ENCODE assay signal across 22 cellular contexts in genomic region chr17:33261911-33262665, GRCh38. TPM values are rescaled to one million over a fixed set of nuclear protein-coding genes. Genes with fewer than 3 reads are reported as not detected.
"Had no signal": no experiment of that assay in that cellular context is flagged by ENCODE, and none has a peak within 500 bp of the region (broad histone marks: within the 10 kb centered on the region; RNA-seq: fewer than 3 reads in every experiment).

No MANE protein-coding gene starts in this region.

- H3K27me3 ChIP-seq: ovary, right atrium auricular region, testis, tibial nerve, upper lobe of right lung, vagina had no signal

- H3K36me3 ChIP-seq: esophagus squamous epithelium, gastroesophageal sphincter, ovary, right atrium auricular region, sigmoid colon, tibial nerve, upper lobe of right lung, vagina had no signal

- ATAC-seq: gastroesophageal sphincter; left cardiac atrium; left ventricle myocardium superior; stimulated activated naive B cell treated with anti-CD40 and anti-IgM and Interleukin-4, amounts not matched to agents 10 μg/mL and 1 μg/mL and 100 μg/mL, for 72 hours; stimulated activated naive CD8-positive, alpha-beta T cell treated with anti-CD3 and anti-CD28 coated beads, Interleukin-15, amount 100 ng/mL, for 72 hours had no signal

- H3K4me1 ChIP-seq: esophagus squamous epithelium, gastroesophageal sphincter, right atrium auricular region, sigmoid colon, testis, tibial nerve, upper lobe of right lung, vagina had no signal

- H3K4me3 ChIP-seq: esophagus squamous epithelium, gastroesophageal sphincter, lung, ovary, right atrium auricular region, sigmoid colon, skin epidermis, testis, tibial nerve, upper lobe of right lung, vagina had no signal

- H3K9me3 ChIP-seq: esophagus squamous epithelium, gastroesophageal sphincter, ovary, right atrium auricular region, sigmoid colon, testis, tibial nerve, upper lobe of right lung, vagina had no signal

- H3K27ac ChIP-seq: esophagus squamous epithelium, gastroesophageal sphincter, ovary, right atrium auricular region, sigmoid colon, skin epidermis, testis, tibial nerve, upper lobe of right lung, vagina had no signal

- DNase-seq: dermis blood vessel endothelial cell; esophagus squamous epithelium; immature natural killer cell; left cardiac atrium; left ventricle myocardium superior; mesenchymal stem cell; naive B cell; ovary; sigmoid colon; stimulated activated CD4-positive, alpha-beta T cell treated with anti-CD3 and anti-CD28 coated beads, Interleukin-2, amount 100 ng/mL, for 24 hours; stimulated activated CD4-positive, alpha-beta T cell treated with anti-CD3 and anti-CD28 coated beads, Interleukin-4, amount 100 ng/mL, for 4 hours; stimulated activated naive B cell treated with anti-CD40 and anti-IgM and Interleukin-4, amounts not matched to agents 10 μg/mL and 1 μg/mL and 100 μg/mL, for 72 hours; stimulated activated naive CD8-positive, alpha-beta T cell treated with anti-CD3 and anti-CD28 coated beads, Interleukin-15, amount 100 ng/mL, for 72 hours; testis; upper lobe of right lung had no signal

RNA-seq across cellular contexts. Expression of gene ASIC2, which starts 31.0 kb away (rescaled TPM):
- polyA plus RNA-seq: immature natural killer cell, keratinocyte had no signal
